25 cellular contexts compared by ENCODE assay signal in genomic region chr2:45156605-45157004, GRCh38.
DNase-seq lines count a peak whose midpoint lies in the region; ATAC-seq, FAIRE-seq and TF ChIP-seq lines count a peak whose summit lies in the region.
"Had no signal": no experiment of that assay in that cellular context is flagged by ENCODE, and none has a peak within 500 bp of the region (broad histone marks: within the 10 kb centered on the region; RNA-seq: fewer than 3 reads in every experiment).

No MANE protein-coding gene starts in this region.

- H3K36me3 Mint-ChIP-seq in GM23338 (ENCODE audit: low read depth): no peaks in the 10 kb centered on the region
- H3K36me3 Mint-ChIP-seq: CD8-positive, alpha-beta T cell had no signal

- H3K4me1 ChIP-seq in GM23338 (ENCODE audit: insufficient read depth): no peaks in the 10 kb centered on the region; the same call in 1 of the 2 replicates
- H3K4me1 ChIP-seq in left lung: no peaks in the 10 kb centered on the region
- H3K4me1 ChIP-seq: A549, Caco-2 had no signal

- H3K79me2 ChIP-seq in GM23338 (replicated peaks; ENCODE audit: insufficient read depth): no peaks in the 10 kb centered on the region

- H3K36me3 ChIP-seq in GM23338 (ENCODE audit: insufficient read depth) (no peaks in the 10 kb centered on the region), bronchial epithelial cell (ENCODE audit: control insufficient read depth, insufficient read depth, low read length) (no peaks in the 10 kb centered on the region), left lung (no peaks in the 10 kb centered on the region)
- H3K36me3 ChIP-seq: BLaER1 treated with 17β-estradiol and CSF1 and Interleukin-3, amounts not matched to agents 10 nM and 100 nM had no signal

- peaks cover under 1% of the 10 kb centered on the region; the same call in 2 of the 3 replicates for H3K9me3 Mint-ChIP-seq in GM23338
- H3K9me3 Mint-ChIP-seq: CD4-positive, alpha-beta T cell; CD8-positive, alpha-beta T cell had no signal

- H3K9me3 ChIP-seq in left lung: peaks cover 0 to under 1% of the 10 kb centered on the region in 2 donors
- H3K9me3 ChIP-seq: A549, Caco-2 had no signal

- H2AFZ ChIP-seq in GM23338: 0 out of 2 replicates have a peak overlapping the region, but pooled peaks have one; percentile 7

- FAIRE-seq in bronchial epithelial cell (lab: Jason Lieb, UNC): peak; percentile 47
- FAIRE-seq: A549, D721Med, GM12878, GM12892, GM18507 had no signal

- no peaks in the 10 kb centered on the region for H3K27me3 ChIP-seq in GM23338 (ENCODE audit: insufficient read depth)
- no peaks in the 10 kb centered on the region for H3K27me3 ChIP-seq in bronchial epithelial cell (ENCODE audit: control insufficient read depth, insufficient read depth, low read length)
- H3K27me3 ChIP-seq in left lung: peaks cover 0 to 17% of the 10 kb centered on the region in 2 donors
- H3K27me3 ChIP-seq: BLaER1 treated with 17β-estradiol and CSF1 and Interleukin-3, amounts not matched to agents 10 nM and 100 nM had no signal

- H3K27ac Mint-ChIP-seq in GM23338: no peak overlapping the region
- H3K27ac Mint-ChIP-seq: B cell; CD4-positive, alpha-beta T cell; CD8-positive, alpha-beta T cell had no signal

- H3K9me2 ChIP-seq in GM23338 (ENCODE audit: insufficient read depth): 0 out of 2 replicates have a peak, but pooled peaks cover 7% of the 10 kb centered on the region

- ATAC-seq in GM23338: no peak
- ATAC-seq in left lung: no peak
- ATAC-seq: A549; CD8-positive, alpha-beta T cell; GM12878 had no signal

- H3K27ac ChIP-seq in GM23338 (ENCODE audit: low read depth) (no peak overlapping the region), left lung (no peak overlapping the region)
- H3K27ac ChIP-seq: 22Rv1; A549; BLaER1 treated with 17β-estradiol and CSF1 and Interleukin-3, amounts not matched to agents 10 nM and 100 nM; C4-2B had no signal

- TF ChIP-seq CTCF in GM23338 (conservative IDR thresholded peaks at IDR 0.05; ENCODE audit: low read depth in 2 of 2): no peak
- no peak for TF ChIP-seq CTCF in bronchial epithelial cell (IDR thresholded peaks at IDR 0.05; ENCODE audit: insufficient read depth, low read length, severe bottlenecking)
- no peak for TF ChIP-seq CTCF in left lung (IDR thresholded peaks at IDR 0.05)

- H3K4me3 Mint-ChIP-seq in GM23338: no peak overlapping the region
- H3K4me3 Mint-ChIP-seq: B cell; CD4-positive, alpha-beta T cell; CD8-positive, alpha-beta T cell had no signal

- intact Hi-C loops in left lung (cut with DNase I): no loop called here

- H3K4me2 ChIP-seq in GM23338: no peak overlapping the region
- H3K4me2 ChIP-seq: A549; BLaER1 treated with 17β-estradiol and CSF1 and Interleukin-3, amounts not matched to agents 10 nM and 100 nM had no signal

- H3K27me3 Mint-ChIP-seq in GM23338 (ENCODE audit: insufficient read depth, low read depth, poor library complexity): peaks cover 5% of the 10 kb centered on the region

- DNase-seq in DMS 273 (lab: John Stamatoyannopoulos, UW; ENCODE audit: unreplicated experiment) (peak; percentile 7), DMS 273 treated with DMSO at 0.1 percent for 48 hours (lab: John Stamatoyannopoulos, UW) (no peak), NCI-H82 (lab: John Stamatoyannopoulos, UW) (peak; percentile 67), NCI-H82 treated with DMSO at 0.1 percent for 48 hours (lab: John Stamatoyannopoulos, UW; ENCODE audit: unreplicated experiment) (no peak), GM23338 (ENCODE audit: low spot score) (no peak), bronchial epithelial cell (ENCODE audit: low read depth) (no peak), left lung (no peak), GOT3 (lab: John Stamatoyannopoulos, UW) (no peak)
- DNase-seq: AML-193; Caco-2; Calu3; CD4-positive, alpha-beta T cell; CD8-positive, alpha-beta T cell; DND-41; EL; GDM1 had no signal

- peaks cover 8% of the 10 kb centered on the region; the same call in 2 of the 3 replicates for H3K4me1 Mint-ChIP-seq in GM23338
- H3K4me1 Mint-ChIP-seq: B cell had no signal

- H3K4me3 ChIP-seq in GM23338: no peak overlapping the region
- H3K4me3 ChIP-seq in bronchial epithelial cell (ENCODE audit: low read depth, low read length): no peak overlapping the region
- H3K4me3 ChIP-seq in left lung: no peak overlapping the region
- H3K4me3 ChIP-seq: A549; BLaER1 treated with 17β-estradiol and CSF1 and Interleukin-3, amounts not matched to agents 10 nM and 100 nM; GM12878 had no signal

- H4K20me1 ChIP-seq in GM23338 (replicated peaks; ENCODE audit: insufficient read depth): no peaks in the 10 kb centered on the region
- H4K20me1 ChIP-seq: BLaER1 treated with 17β-estradiol and CSF1 and Interleukin-3, amounts not matched to agents 10 nM and 100 nM had no signal

- H3F3A ChIP-seq in GM23338 (replicated peaks; ENCODE audit: low read depth): no peaks in the 10 kb centered on the region

TF ChIP-seq in GM23338, 12 proteins besides CTCF, POLR2A, EP300 and RAD21 (continues in another document):
- TF ChIP-seq ZNF114 (CRISPR knock-in tag; IDR thresholded peaks at IDR 0.05): no peak
- TF ChIP-seq ETS1 (IDR thresholded peaks at IDR 0.05): no peak
- TF ChIP-seq STAT1 (IDR thresholded peaks at IDR 0.05; ENCODE audit: unreplicated experiment): no peak
- TF ChIP-seq ZNF462 (CRISPR knock-in tag; IDR thresholded peaks at IDR 0.05): no peak
- no peak for TF ChIP-seq ZNF331 (CRISPR knock-in tag; IDR thresholded peaks at IDR 0.05; ENCODE audit: low read depth)

Comparison
In these comparisons a context has a peak if more than half of its experiments do, and no peak if none do; other contexts are left out.
1. DNase-seq: peak in DMS 273 (single experiment) and NCI-H82 (single experiment); none in DMS 273 treated with DMSO at 0.1 percent for 48 hours (single experiment), NCI-H82 treated with DMSO at 0.1 percent for 48 hours (single experiment), GM23338 (single experiment), bronchial epithelial cell (single experiment), left lung (0 of 2) and GOT3 (single experiment).